19 cellular contexts compared by ENCODE assay signal in the genomic region with DNA sequence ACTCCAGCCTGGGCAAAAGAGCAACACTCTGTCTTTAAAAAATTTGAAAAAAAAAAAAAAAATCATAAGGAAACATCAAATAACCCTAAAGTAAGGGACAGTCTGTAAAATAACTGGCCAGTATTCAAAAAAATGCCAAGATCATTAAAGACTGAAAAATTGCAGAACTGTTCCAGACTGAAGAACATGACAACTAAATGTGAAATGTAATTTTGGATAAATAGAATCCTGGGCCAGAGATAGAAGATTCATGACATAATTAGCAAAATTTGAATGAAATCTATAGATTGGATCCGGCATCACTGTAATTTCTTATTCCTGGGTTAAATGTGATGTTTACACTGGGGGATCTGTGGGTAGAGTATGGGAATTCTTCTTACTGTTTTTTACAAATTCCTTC. TPM values are rescaled to one million over a fixed set of nuclear protein-coding genes. Genes with fewer than 3 reads are reported as not detected.
DNase-seq lines count a peak whose midpoint lies in the region; ATAC-seq and TF ChIP-seq lines count a peak whose summit lies in the region.
"Had no signal": no experiment of that assay in that cellular context is flagged by ENCODE, and none has a peak within 500 bp of the region (broad histone marks: within the 10 kb centered on the region; RNA-seq: fewer than 3 reads in every experiment).

No MANE protein-coding gene starts in this region.

- H3K9ac ChIP-seq in endodermal cell (ENCODE audit: extremely low read depth, low read length, poor library complexity, severe bottlenecking), result no peak overlapping the region

- H3K4me2 ChIP-seq in osteoblast (ENCODE audit: insufficient read depth, low read length), result peak overlapping the region; percentile 9

- peaks cover 31% of the 10 kb centered on the region for H3K79me2 ChIP-seq in osteoblast (ENCODE audit: insufficient read depth, low read length)

- H3K4me3 Mint-ChIP-seq in stimulated activated naive CD8-positive, alpha-beta T cell treated with anti-CD3 and anti-CD28 coated beads, Interleukin-15, Interleukin-2, amounts not matched to agents 100 ng/mL and 50 ng/mL, for 24 hours, result peak overlapping the region; percentile 16
- H3K4me3 Mint-ChIP-seq in stimulated activated naive CD8-positive, alpha-beta T cell treated with anti-CD3 and anti-CD28 coated beads, Interleukin-15, amount 100 ng/mL, for 72 hours, result no peak overlapping the region
- H3K4me3 Mint-ChIP-seq in endodermal cell, result no peak overlapping the region
- H3K4me3 Mint-ChIP-seq in glutamatergic neuron (ENCODE audit: unreplicated experiment), result no peak overlapping the region
- H3K4me3 Mint-ChIP-seq: activated naive CD8-positive, alpha-beta T cell treated with anti-CD3 and anti-CD28 coated beads, Interleukin-2, amount 50 U/mL, for 24 hours had no signal

- H3K27me3 Mint-ChIP-seq in stimulated activated naive CD8-positive, alpha-beta T cell treated with anti-CD3 and anti-CD28 coated beads, Interleukin-15, Interleukin-2, amounts not matched to agents 100 ng/mL and 50 ng/mL, for 24 hours, result no peaks in the 10 kb centered on the region
- H3K27me3 Mint-ChIP-seq in stimulated activated naive CD8-positive, alpha-beta T cell treated with anti-CD3 and anti-CD28 coated beads, Interleukin-15, amount 100 ng/mL, for 72 hours, result no peaks in the 10 kb centered on the region
- no peaks in the 10 kb centered on the region for H3K27me3 Mint-ChIP-seq in endodermal cell (ENCODE audit: insufficient read depth)
- peaks cover 2% of the 10 kb centered on the region for H3K27me3 Mint-ChIP-seq in glutamatergic neuron (ENCODE audit: unreplicated experiment)
- H3K27me3 Mint-ChIP-seq: activated naive CD8-positive, alpha-beta T cell treated with anti-CD3 and anti-CD28 coated beads, Interleukin-2, amount 50 U/mL, for 24 hours; CD4-positive, CD25-positive, alpha-beta regulatory T cell; IgD-negative memory B cell had no signal

- peaks cover 5% of the 10 kb centered on the region for H3K36me3 ChIP-seq in endodermal cell (ENCODE audit: control insufficient read depth, insufficient read depth, low read length)
- H3K36me3 ChIP-seq in osteoblast (ENCODE audit: insufficient read depth, low read length), result peaks cover 7% of the 10 kb centered on the region

- H4K20me1 ChIP-seq in osteoblast (ENCODE audit: insufficient read depth, low read length), result peaks cover 2% of the 10 kb centered on the region

- H3K9me3 ChIP-seq in endodermal cell (ENCODE audit: control insufficient read depth, low read length) (no peaks in the 10 kb centered on the region), osteoblast (ENCODE audit: low read depth, low read length) (no peaks in the 10 kb centered on the region)
- H3K9me3 ChIP-seq: gastrocnemius medialis, psoas muscle had no signal

- WGBS in endodermal cell (ENCODE audit: insufficient coverage in 1 of 2, insufficient read length in 1 of 2), 2 experiments, result 96 to 100% methylated on average over 1 of the region's 1 CpG

- H3K27me3 ChIP-seq in endodermal cell (ENCODE audit: control insufficient read depth, insufficient read depth, low read length, poor library complexity, severe bottlenecking), result no peaks in the 10 kb centered on the region
- H3K27me3 ChIP-seq in osteoblast (ENCODE audit: insufficient read depth, low read length), result no peaks in the 10 kb centered on the region
- H3K27me3 ChIP-seq: dorsolateral prefrontal cortex, gastrocnemius medialis had no signal

- peaks cover 19% of the 10 kb centered on the region for H3K4me1 Mint-ChIP-seq in stimulated activated naive CD8-positive, alpha-beta T cell treated with anti-CD3 and anti-CD28 coated beads, Interleukin-15, Interleukin-2, amounts not matched to agents 100 ng/mL and 50 ng/mL, for 24 hours (ENCODE audit: low read depth)
- H3K4me1 Mint-ChIP-seq in stimulated activated naive CD8-positive, alpha-beta T cell treated with anti-CD3 and anti-CD28 coated beads, Interleukin-15, amount 100 ng/mL, for 72 hours, result peaks cover 31% of the 10 kb centered on the region
- peaks cover 16% of the 10 kb centered on the region for H3K4me1 Mint-ChIP-seq in endodermal cell
- H3K4me1 Mint-ChIP-seq in glutamatergic neuron (ENCODE audit: low read depth, unreplicated experiment), result peaks cover 4% of the 10 kb centered on the region

- ATAC-seq in stimulated activated naive CD8-positive, alpha-beta T cell treated with anti-CD3 and anti-CD28 coated beads, Interleukin-15, amount 100 ng/mL, for 72 hours, result no peak
- ATAC-seq: activated naive CD8-positive, alpha-beta T cell treated with anti-CD3 and anti-CD28 coated beads, Interleukin-2, amount 50 U/mL, for 24 hours; esophagus mucosa; gastrocnemius medialis; psoas muscle had no signal

- H3K4me1 ChIP-seq in endodermal cell (ENCODE audit: control insufficient read depth, insufficient read depth, low read length) (peaks cover 5% of the 10 kb centered on the region), osteoblast (ENCODE audit: insufficient read depth, low read length) (peaks cover 40% of the 10 kb centered on the region)

- H3K27ac ChIP-seq in endodermal cell (ENCODE audit: low read depth, low read length), result no peak overlapping the region
- H3K27ac ChIP-seq in osteoblast (ENCODE audit: low read depth, low read length), result no peak overlapping the region
- H3K27ac ChIP-seq: gastrocnemius medialis, psoas muscle, skin epidermis had no signal

- H3K36me3 Mint-ChIP-seq in stimulated activated naive CD8-positive, alpha-beta T cell treated with anti-CD3 and anti-CD28 coated beads, Interleukin-15, Interleukin-2, amounts not matched to agents 100 ng/mL and 50 ng/mL, for 24 hours (ENCODE audit: low read depth), result peaks cover 29% of the 10 kb centered on the region
- peaks cover 9% of the 10 kb centered on the region for H3K36me3 Mint-ChIP-seq in endodermal cell (ENCODE audit: low read depth)
- H3K36me3 Mint-ChIP-seq in glutamatergic neuron (ENCODE audit: unreplicated experiment), result no peaks in the 10 kb centered on the region
- H3K36me3 Mint-ChIP-seq: CD4-positive, CD25-positive, alpha-beta regulatory T cell; IgD-negative memory B cell had no signal

- TF ChIP-seq CTCF in endodermal cell (conservative IDR thresholded peaks at IDR 0.05) (no peak), osteoblast (IDR thresholded peaks at IDR 0.05; ENCODE audit: extremely low read depth, low read depth, low read length) (no peak), glutamatergic neuron (IDR thresholded peaks at IDR 0.05; ENCODE audit: partially characterized antibody, unreplicated experiment) (no peak)

- no peak overlapping the region for H3K27ac Mint-ChIP-seq in stimulated activated naive CD8-positive, alpha-beta T cell treated with anti-CD3 and anti-CD28 coated beads, Interleukin-15, Interleukin-2, amounts not matched to agents 100 ng/mL and 50 ng/mL, for 24 hours
- no peak overlapping the region for H3K27ac Mint-ChIP-seq in stimulated activated naive CD8-positive, alpha-beta T cell treated with anti-CD3 and anti-CD28 coated beads, Interleukin-15, amount 100 ng/mL, for 72 hours
- H3K27ac Mint-ChIP-seq in endodermal cell (peak overlapping the region; percentile 6), glutamatergic neuron (ENCODE audit: unreplicated experiment) (no peak overlapping the region)
- H3K27ac Mint-ChIP-seq: activated naive CD8-positive, alpha-beta T cell treated with anti-CD3 and anti-CD28 coated beads, Interleukin-2, amount 50 U/mL, for 24 hours; CD4-positive, CD25-positive, alpha-beta regulatory T cell had no signal

- H2AFZ ChIP-seq in osteoblast (ENCODE audit: low read length), result no peak overlapping the region

- no peak overlapping the region for H3K4me3 ChIP-seq in endodermal cell (ENCODE audit: low read length)
- no peak overlapping the region for H3K4me3 ChIP-seq in osteoblast (ENCODE audit: insufficient read depth, low read length)
- H3K4me3 ChIP-seq: dorsolateral prefrontal cortex, gastrocnemius medialis, psoas muscle, skin epidermis had no signal

- no peaks in the 10 kb centered on the region for H3K9me3 Mint-ChIP-seq in stimulated activated naive CD8-positive, alpha-beta T cell treated with anti-CD3 and anti-CD28 coated beads, Interleukin-15, Interleukin-2, amounts not matched to agents 100 ng/mL and 50 ng/mL, for 24 hours
- no peaks in the 10 kb centered on the region for H3K9me3 Mint-ChIP-seq in stimulated activated naive CD8-positive, alpha-beta T cell treated with anti-CD3 and anti-CD28 coated beads, Interleukin-15, amount 100 ng/mL, for 72 hours
- H3K9me3 Mint-ChIP-seq in endodermal cell, result no peaks in the 10 kb centered on the region
- H3K9me3 Mint-ChIP-seq in glutamatergic neuron (ENCODE audit: unreplicated experiment), result peaks cover 3% of the 10 kb centered on the region
- H3K9me3 Mint-ChIP-seq: activated naive CD8-positive, alpha-beta T cell treated with anti-CD3 and anti-CD28 coated beads, Interleukin-2, amount 50 U/mL, for 24 hours; CD4-positive, CD25-positive, alpha-beta regulatory T cell; IgD-negative memory B cell had no signal

- no peak for DNase-seq in stimulated activated naive CD8-positive, alpha-beta T cell treated with anti-CD3 and anti-CD28 coated beads, Interleukin-15, amount 100 ng/mL, for 72 hours
- no peak for DNase-seq in endodermal cell
- DNase-seq in osteoblast (ENCODE audit: insufficient read length, low spot score, missing footprints), result no peak
- no peak for DNase-seq in glutamatergic neuron
- DNase-seq in SW480 (ENCODE audit: low spot score), result no peak
- no peak for DNase-seq in 8988T
- no peak for DNase-seq in NCI-H187 (lab: John Stamatoyannopoulos, UW)
- DNase-seq: activated CD4-positive, alpha-beta T cell treated with anti-CD3 and anti-CD28 coated beads for 48 hours; activated naive CD8-positive, alpha-beta T cell treated with anti-CD3 and anti-CD28 coated beads, Interleukin-2, amount 50 U/mL, for 24 hours; CD4-positive, CD25-positive, alpha-beta regulatory T cell; gastrocnemius medialis; NCI-H1417 treated with DMSO at 0.1 percent for 48 hours; psoas muscle; stimulated activated naive CD4-positive, alpha-beta T cell had no signal

RNA-seq across cellular contexts. Expression of a gene that starts 3.0 kb away (rescaled TPM):
- total RNA-seq in endodermal cell, result 10 to 100 TPM; 29.9 to 34.6 TPM
- 40.4 TPM for polyA plus RNA-seq in endodermal cell (2013, experiment 1 of 2)
- 30.2 TPM for polyA plus RNA-seq in endodermal cell (2013, experiment 2 of 2)
- total RNA-seq in osteoblast, result 45.4 and 49.9 TPM in 2 replicates
- 51.6 TPM for total RNA-seq in glutamatergic neuron (ENCODE audit: unreplicated experiment)

RNA-seq across cellular contexts. Expression of a gene that starts 3.3 kb away (rescaled TPM):
- total RNA-seq in endodermal cell, result 100 to 1,000 TPM; 225 to 230 TPM
- 251 TPM for polyA plus RNA-seq in endodermal cell (2013, experiment 1 of 2)
- polyA plus RNA-seq in endodermal cell (2013, experiment 2 of 2), result 217 TPM
- total RNA-seq in osteoblast, result 130 and 141 TPM in 2 replicates
- 203 TPM for total RNA-seq in glutamatergic neuron (ENCODE audit: unreplicated experiment)

RNA-seq across cellular contexts. Expression of a gene that starts 15.8 kb away (rescaled TPM):
- total RNA-seq in endodermal cell, result 100 to 1,000 TPM; 122 to 133 TPM
- 83.7 TPM for polyA plus RNA-seq in endodermal cell (2013, experiment 1 of 2)
- 73.2 TPM for polyA plus RNA-seq in endodermal cell (2013, experiment 2 of 2)
- total RNA-seq in osteoblast, result 230 and 231 TPM in 2 replicates
- total RNA-seq in glutamatergic neuron (ENCODE audit: unreplicated experiment), result 59.3 TPM

RNA-seq across cellular contexts. Expression of a gene that starts 44.5 kb away (rescaled TPM):
- total RNA-seq in endodermal cell (under 1 TPM; 0.46 TPM), osteoblast (1.8 and 2.1 TPM in 2 replicates), glutamatergic neuron (ENCODE audit: unreplicated experiment) (not detected)
- polyA plus RNA-seq in endodermal cell (2013, experiment 1 of 2), result 0.36 TPM
- polyA plus RNA-seq in endodermal cell (2013, experiment 2 of 2), result 1.5 TPM
- polyA plus RNA-seq: IgD-negative memory B cell had no signal

RNA-seq across cellular contexts. Expression of a gene that starts 58.0 kb away (rescaled TPM):
- total RNA-seq in endodermal cell (10 to 100 TPM; 44.7 to 88.8 TPM), osteoblast (183 and 202 TPM in 2 replicates), glutamatergic neuron (ENCODE audit: unreplicated experiment) (not detected)
- polyA plus RNA-seq in endodermal cell (2013, experiment 1 of 2), result 247 TPM
- 233 TPM for polyA plus RNA-seq in endodermal cell (2013, experiment 2 of 2)
